ENCODE assay signal across 9 cellular contexts in genomic region chr9:134640491-134641172, GRCh38. TPM values are rescaled to one million over a fixed set of nuclear protein-coding genes. Genes with fewer than 3 reads are reported as not detected.
DNase-seq lines count a peak whose midpoint lies in the region; ATAC-seq and TF ChIP-seq lines count a peak whose summit lies in the region.
"Had no signal": no experiment of that assay in that cellular context is flagged by ENCODE, and none has a peak within 500 bp of the region (broad histone marks: within the 10 kb centered on the region; RNA-seq: fewer than 3 reads in every experiment).

No MANE protein-coding gene starts in this region.

- peaks cover 5% of the 10 kb centered on the region for H3K9me3 Mint-ChIP-seq in glutamatergic neuron (ENCODE audit: unreplicated experiment)
- H3K9me3 Mint-ChIP-seq: activated naive CD4-positive, alpha-beta T cell treated with anti-CD3 and anti-CD28 coated beads, Interleukin-2, amount 50 U/mL, for 72 hours had no signal

- no peak for DNase-seq in RWPE1 (ENCODE audit: low spot score)
- DNase-seq in glutamatergic neuron, result no peak
- DNase-seq in NCI-H1092 (lab: John Stamatoyannopoulos, UW), result no peak

- no peaks in the 10 kb centered on the region for H3K27me3 ChIP-seq in rectal smooth muscle tissue (ENCODE audit: control insufficient read depth, insufficient read depth, low read length)

- H3K4me1 ChIP-seq in rectal smooth muscle tissue (ENCODE audit: control insufficient read depth, insufficient read depth, low read length), result peaks cover 14% of the 10 kb centered on the region

- H3K27ac ChIP-seq in C4-2B (peak overlapping the region; percentile 23), RWPE1 (peak overlapping the region; percentile 97), rectal smooth muscle tissue (ENCODE audit: low read depth, low read length) (peak overlapping the region; percentile 81)

- peaks cover 9% of the 10 kb centered on the region for H3K27me3 Mint-ChIP-seq in glutamatergic neuron (ENCODE audit: unreplicated experiment)

- H3K4me3 ChIP-seq in rectal smooth muscle tissue (ENCODE audit: low read length), result peak overlapping the region; percentile 25

- peaks cover 9% of the 10 kb centered on the region for H3K4me1 Mint-ChIP-seq in glutamatergic neuron (ENCODE audit: low read depth, unreplicated experiment)

- no peak overlapping the region for H3K27ac Mint-ChIP-seq in glutamatergic neuron (ENCODE audit: unreplicated experiment)
- H3K27ac Mint-ChIP-seq: activated naive CD4-positive, alpha-beta T cell treated with anti-CD3 and anti-CD28 coated beads, Interleukin-2, amount 50 U/mL, for 72 hours had no signal

- no peak for TF ChIP-seq CTCF in C4-2B (conservative IDR thresholded peaks at IDR 0.05)
- no peak for TF ChIP-seq CTCF in RWPE1 (conservative IDR thresholded peaks at IDR 0.05; ENCODE audit: low read depth)
- no peak for TF ChIP-seq CTCF in glutamatergic neuron (IDR thresholded peaks at IDR 0.05; ENCODE audit: partially characterized antibody, unreplicated experiment)

- H3K36me3 Mint-ChIP-seq in glutamatergic neuron (ENCODE audit: unreplicated experiment), result no peaks in the 10 kb centered on the region
- H3K36me3 Mint-ChIP-seq: activated naive CD4-positive, alpha-beta T cell treated with anti-CD3 and anti-CD28 coated beads, Interleukin-2, amount 50 U/mL, for 72 hours had no signal

- peak overlapping the region; percentile 25 for H3K4me3 Mint-ChIP-seq in glutamatergic neuron (ENCODE audit: unreplicated experiment)

- POLR2A ChIA-PET in RWPE1 (lab: Yijun Ruan, JAX; ENCODE audit: low non-redundant PET), result interaction anchor here (0.6 kb wide), 1 partner anchor 223 kb away, joined by 3 read pairs; no protein-coding TSS in a partner anchor

- no peak overlapping the region for H3K9ac ChIP-seq in rectal smooth muscle tissue (ENCODE audit: low read length)

- no peaks in the 10 kb centered on the region for H3K36me3 ChIP-seq in rectal smooth muscle tissue (ENCODE audit: control insufficient read depth, insufficient read depth, low read length)

- CTCF ChIA-PET in RWPE1 (lab: Yijun Ruan, JAX), result interaction anchor here (0.6 to 2.3 kb wide), 4 partner anchors 9 to 191 kb away, joined by 3 to 8 read pairs (median 4); no protein-coding TSS in a partner anchor

- ATAC-seq in HG02970 (IDR thresholded peaks at IDR 0.05; ENCODE audit: low FRiP score, unreplicated experiment), result no peak
- ATAC-seq in GM19035 (IDR thresholded peaks at IDR 0.05; ENCODE audit: unreplicated experiment), result no peak
- ATAC-seq in GM19324 (IDR thresholded peaks at IDR 0.05; ENCODE audit: low FRiP score, unreplicated experiment), result no peak

RNA-seq across cellular contexts. Expression of gene COL5A1, which starts 1.0 kb away (rescaled TPM):
- total RNA-seq in glutamatergic neuron (ENCODE audit: unreplicated experiment), result 28.9 TPM

Comparison
In these comparisons a context has a peak if more than half of its experiments do, and no peak if none do; other contexts are left out.
1. H3K27ac ChIP-seq: peak in every context shown above with its lines; median percentile 97 in RWPE1; 81 in rectal smooth muscle tissue; 23 in C4-2B.